13 cellular contexts compared by ENCODE assay signal in genomic region chr6:79574636-79575035, GRCh38. TPM values are rescaled to one million over a fixed set of nuclear protein-coding genes. Genes with fewer than 3 reads are reported as not detected.
DNase-seq lines count a peak whose midpoint lies in the region; ATAC-seq and TF ChIP-seq lines count a peak whose summit lies in the region.
"Had no signal": no experiment of that assay in that cellular context is flagged by ENCODE, and none has a peak within 500 bp of the region (broad histone marks: within the 10 kb centered on the region; RNA-seq: fewer than 3 reads in every experiment).

No MANE protein-coding gene starts in this region.

- no peak overlapping the region for H3K27ac Mint-ChIP-seq in activated naive CD4-positive, alpha-beta T cell treated with anti-CD3 and anti-CD28 coated beads, Interleukin-2, amount 50 U/mL, for 72 hours
- H3K27ac Mint-ChIP-seq: T-helper 2 cell treated with Interferon-gamma antibody and Interleukin-4, amounts not matched to agents 5 μg/mL and 100 μg/mL, for 36 hours had no signal

- ATAC-seq in SK-N-SH treated with all-trans-retinoic acid at 6 μM for 48 hours, result peak; percentile 71
- peak; percentile 65 for ATAC-seq in foreskin keratinocyte
- no peak for ATAC-seq in activated naive CD4-positive, alpha-beta T cell treated with anti-CD3 and anti-CD28 coated beads, Interleukin-2, amount 50 U/mL, for 72 hours

- no peak overlapping the region for H3K27ac ChIP-seq in foreskin keratinocyte

- peaks cover 12% of the 10 kb centered on the region for H3K4me1 ChIP-seq in foreskin keratinocyte

- peaks cover 0 to 2% of the 10 kb centered on the region in 2 donors for H3K36me3 Mint-ChIP-seq in activated naive CD4-positive, alpha-beta T cell treated with anti-CD3 and anti-CD28 coated beads, Interleukin-2, amount 50 U/mL, for 72 hours

- no peaks in the 10 kb centered on the region for H3K27me3 ChIP-seq in foreskin keratinocyte

- TF ChIP-seq CTCF in foreskin keratinocyte (conservative IDR thresholded peaks at IDR 0.05), result no peak

- DNase-seq in HCEC 1CT (peak; percentile 75), foreskin keratinocyte (peak; percentile 17 to 52), smooth muscle cell of the brain vasculature (ENCODE audit: low read depth, low spot score) (peak; percentile 69), CD1c-positive myeloid dendritic cell (ENCODE audit: extremely low spot score) (no peak)
- DNase-seq in stimulated activated CD8-positive, alpha-beta memory T cell treated with anti-CD3 and anti-CD28 coated beads, Interleukin-4, amount 100 ng/mL, for 48 hours, result no peak
- no peak for DNase-seq in activated naive CD4-positive, alpha-beta T cell treated with anti-CD3 and anti-CD28 coated beads, Interleukin-2, amount 50 U/mL, for 72 hours (ENCODE audit: low spot score in 2 of 2)
- DNase-seq: amniotic stem cell; DMS79 treated with DMSO at 0.1 percent for 48 hours; NCI-H1105; occipital lobe; stimulated activated CD4-positive, alpha-beta T cell treated with anti-CD3 and anti-CD28 coated beads, Interleukin-4, amount 100 ng/mL, for 4 hours had no signal

- peaks cover 1 to 6% of the 10 kb centered on the region in 2 donors for H3K9me3 Mint-ChIP-seq in activated naive CD4-positive, alpha-beta T cell treated with anti-CD3 and anti-CD28 coated beads, Interleukin-2, amount 50 U/mL, for 72 hours
- H3K9me3 Mint-ChIP-seq: T-helper 2 cell treated with Interferon-gamma antibody and Interleukin-4, amounts not matched to agents 5 μg/mL and 100 μg/mL, for 36 hours had no signal

TF ChIP-seq in SK-N-SH treated with all-trans-retinoic acid at 6 μM for 48 hours, 23 proteins besides CTCF, POLR2A, EP300 and RAD21:
- TF ChIP-seq ZNF70 (CRISPR knock-in tag; IDR thresholded peaks at IDR 0.05) (no peak), ISL1 (CRISPR knock-in tag; IDR thresholded peaks at IDR 0.05) (0 out of 2 replicates have a peak, but pooled peaks have one; percentile 21), ESRRG (CRISPR knock-in tag; IDR thresholded peaks at IDR 0.05) (no peak)

RNA-seq across cellular contexts. Expression of gene LCA5, which starts 37.4 kb away (rescaled TPM):
- 1.9 and 2.4 TPM in 2 replicates for total RNA-seq in foreskin keratinocyte
- 0.34 and 0.46 TPM in 2 replicates for polyA plus RNA-seq in foreskin keratinocyte
- total RNA-seq in activated naive CD4-positive, alpha-beta T cell treated with anti-CD3 and anti-CD28 coated beads, Interleukin-2, amount 50 U/mL, for 72 hours, result under 1 TPM; 0.29 to 0.68 TPM

RNA-seq across cellular contexts. Expression of gene SH3BGRL2, which starts 56.5 kb away (rescaled TPM):
- total RNA-seq in foreskin keratinocyte, result 5.7 and 8.6 TPM in 2 replicates
- polyA plus RNA-seq in foreskin keratinocyte, result 2.0 and 2.5 TPM in 2 replicates
- total RNA-seq in activated naive CD4-positive, alpha-beta T cell treated with anti-CD3 and anti-CD28 coated beads, Interleukin-2, amount 50 U/mL, for 72 hours, result under 1 TPM; 0.32 to 0.64 TPM

Comparison
In these comparisons a context has a peak if more than half of its experiments do, and no peak if none do; other contexts are left out.
1. DNase-seq: peak in HCEC 1CT (single experiment), foreskin keratinocyte (2 of 2) and smooth muscle cell of the brain vasculature (single experiment); none in stimulated activated CD8-positive, alpha-beta memory T cell treated with anti-CD3 and anti-CD28 coated beads, Interleukin-4, amount 100 ng/mL, for 48 hours (single experiment), CD1c-positive myeloid dendritic cell (single experiment) and activated naive CD4-positive, alpha-beta T cell treated with anti-CD3 and anti-CD28 coated beads, Interleukin-2, amount 50 U/mL, for 72 hours (0 of 2).
2. ATAC-seq: peak in SK-N-SH treated with all-trans-retinoic acid at 6 μM for 48 hours (single experiment) and foreskin keratinocyte (single experiment); none in activated naive CD4-positive, alpha-beta T cell treated with anti-CD3 and anti-CD28 coated beads, Interleukin-2, amount 50 U/mL, for 72 hours (0 of 2).